ENCODE assay signal across 32 cellular contexts in genomic region chr14:84065811-84066210, GRCh38.
"Had no signal": no experiment of that assay in that cellular context is flagged by ENCODE, and none has a peak within 500 bp of the region (broad histone marks: within the 10 kb centered on the region; RNA-seq: fewer than 3 reads in every experiment).

No MANE protein-coding gene starts in this region.

- H3K36me3 ChIP-seq: gastrocnemius medialis, left lung, ovary, uterus, WERI-Rb-1 had no signal

- H3K9me3 ChIP-seq: gastrocnemius medialis, left lung, ovary, uterus had no signal

- H3K4me1 ChIP-seq: gastrocnemius medialis, left lung, uterus had no signal

- H3K4me2 ChIP-seq: smooth muscle cell had no signal

- ATAC-seq: activated CD4-positive, CD25-positive, alpha-beta regulatory T cell treated with anti-CD3 and anti-CD28 coated beads, Interleukin-2, amount 50 U/mL, for 24 hours; gastrocnemius medialis; left lung; sciatic nerve; stimulated activated memory B cell treated with anti-CD40 and anti-IgM and Interleukin-4, amounts not matched to agents 10 μg/mL and 1 μg/mL and 100 μg/mL, for 72 hours; stimulated activated naive CD8-positive, alpha-beta T cell treated with anti-CD3 and anti-CD28 coated beads, Interleukin-15, amount 100 ng/mL, for 72 hours had no signal

- H3K4me3 Mint-ChIP-seq: activated CD4-positive, alpha-beta memory T cell treated with anti-CD3 and anti-CD28 coated beads for 36 hours; activated CD4-positive, alpha-beta T cell treated with anti-CD3 and anti-CD28 coated beads, Interleukin-2, amount 10 ng/mL, durations not matched to agents 24 days and 14 days; activated naive CD4-positive, alpha-beta T cell treated with anti-CD3 and anti-CD28 coated beads, Interleukin-2, amount 10 ng/mL, durations not matched to agents 7 days and 5 days; activated naive CD8-positive, alpha-beta T cell treated with anti-CD3 and anti-CD28 coated beads, Interleukin-2, amount 10 ng/mL, durations not matched to agents 7 days and 5 days; activated T-cell treated with anti-CD3 and anti-CD28 coated beads, Interleukin-2, amount 50 U/mL, for 24 hours; nephron progenitor cell; stimulated activated memory B cell treated with anti-CD40 and anti-IgM and Interleukin-4, amounts not matched to agents 10 μg/mL and 1 μg/mL and 100 μg/mL, for 72 hours; stimulated activated naive CD8-positive, alpha-beta T cell treated with anti-CD3 and anti-CD28 coated beads, Interleukin-15, amount 100 ng/mL, for 72 hours; type B pancreatic cell had no signal

- H3K4me1 Mint-ChIP-seq: activated CD4-positive, alpha-beta T cell treated with anti-CD3 and anti-CD28 coated beads, Interleukin-2, amount 10 ng/mL, durations not matched to agents 24 days and 14 days; activated naive CD4-positive, alpha-beta T cell treated with anti-CD3 and anti-CD28 coated beads, Interleukin-2, amount 10 ng/mL, durations not matched to agents 7 days and 5 days; activated naive CD8-positive, alpha-beta T cell treated with anti-CD3 and anti-CD28 coated beads, Interleukin-2, amount 10 ng/mL, durations not matched to agents 7 days and 5 days; nephron progenitor cell; stimulated activated memory B cell treated with anti-CD40 and anti-IgM and Interleukin-4, amounts not matched to agents 10 μg/mL and 1 μg/mL and 100 μg/mL, for 72 hours; stimulated activated naive CD8-positive, alpha-beta T cell treated with anti-CD3 and anti-CD28 coated beads, Interleukin-15, amount 100 ng/mL, for 72 hours had no signal

- H3K27me3 Mint-ChIP-seq: activated CD4-positive, alpha-beta memory T cell treated with anti-CD3 and anti-CD28 coated beads for 36 hours; activated CD4-positive, alpha-beta T cell treated with anti-CD3 and anti-CD28 coated beads, Interleukin-2, amount 10 ng/mL, durations not matched to agents 24 days and 14 days; activated naive CD4-positive, alpha-beta T cell treated with anti-CD3 and anti-CD28 coated beads, Interleukin-2, amount 10 ng/mL, durations not matched to agents 7 days and 5 days; activated naive CD8-positive, alpha-beta T cell treated with anti-CD3 and anti-CD28 coated beads, Interleukin-2, amount 10 ng/mL, durations not matched to agents 7 days and 5 days; activated T-cell treated with anti-CD3 and anti-CD28 coated beads, Interleukin-2, amount 50 U/mL, for 24 hours; progenitor cell of endocrine pancreas; stimulated activated memory B cell treated with anti-CD40 and anti-IgM and Interleukin-4, amounts not matched to agents 10 μg/mL and 1 μg/mL and 100 μg/mL, for 72 hours; stimulated activated naive CD8-positive, alpha-beta T cell treated with anti-CD3 and anti-CD28 coated beads, Interleukin-15, amount 100 ng/mL, for 72 hours; type B pancreatic cell had no signal

- H3K27ac ChIP-seq: gastrocnemius medialis, left lung, ovary, uterus, WERI-Rb-1 had no signal

- H3K27ac Mint-ChIP-seq: activated CD4-positive, alpha-beta memory T cell treated with anti-CD3 and anti-CD28 coated beads for 36 hours; activated CD4-positive, alpha-beta T cell treated with anti-CD3 and anti-CD28 coated beads, Interleukin-2, amount 10 ng/mL, durations not matched to agents 24 days and 14 days; activated naive CD4-positive, alpha-beta T cell treated with anti-CD3 and anti-CD28 coated beads, Interleukin-2, amount 10 ng/mL, durations not matched to agents 7 days and 5 days; activated naive CD8-positive, alpha-beta T cell treated with anti-CD3 and anti-CD28 coated beads, Interleukin-2, amount 10 ng/mL, durations not matched to agents 7 days and 5 days; activated T-cell treated with anti-CD3 and anti-CD28 coated beads, Interleukin-2, amount 50 U/mL, for 24 hours; nephron progenitor cell; progenitor cell of endocrine pancreas; stimulated activated memory B cell treated with anti-CD40 and anti-IgM and Interleukin-4, amounts not matched to agents 10 μg/mL and 1 μg/mL and 100 μg/mL, for 72 hours; stimulated activated naive CD8-positive, alpha-beta T cell treated with anti-CD3 and anti-CD28 coated beads, Interleukin-15, amount 100 ng/mL, for 72 hours; type B pancreatic cell had no signal

- FAIRE-seq: colon, endometrium, islet of Langerhans had no signal

- H3K4me3 ChIP-seq: gastrocnemius medialis, left lung, lung, ovary, smooth muscle cell, uterus had no signal

- DNase-seq: activated CD4-positive, alpha-beta memory T cell treated with anti-CD3 and anti-CD28 coated beads for 36 hours; activated CD4-positive, alpha-beta T cell treated with anti-CD3 and anti-CD28 coated beads, Interleukin-2, amount 10 ng/mL, durations not matched to agents 24 days and 14 days; activated CD8-positive, alpha-beta memory T cell treated with anti-CD3 and anti-CD28 coated beads, Interleukin-2, amount 50 U/mL, for 48 hours; activated gamma-delta T cell; activated naive CD4-positive, alpha-beta T cell treated with anti-CD3 and anti-CD28 coated beads, Interleukin-2, amount 10 ng/mL, durations not matched to agents 7 days and 5 days; activated naive CD8-positive, alpha-beta T cell treated with anti-CD3 and anti-CD28 coated beads, Interleukin-2, amount 10 ng/mL, durations not matched to agents 7 days and 5 days; activated T-cell treated with anti-CD3 and anti-CD28 coated beads, Interleukin-2, amount 50 U/mL, for 24 hours; dermis blood vessel endothelial cell; effector CD8-positive, alpha-beta T cell; gastrocnemius medialis; glutamatergic neuron; left lung; mesendoderm; nephron progenitor cell; ovary; stimulated activated CD4-positive, alpha-beta T cell treated with anti-CD3 and anti-CD28 coated beads, Interleukin-1b, Interleukin-23, amount 100 ng/mL, for 48 hours; stimulated activated CD4-positive, alpha-beta T cell treated with anti-CD3 and anti-CD28 coated beads, Interleukin-4, amount 100 ng/mL, for 4 hours; stimulated activated CD8-positive, alpha-beta memory T cell treated with anti-CD3 and anti-CD28 coated beads, Interleukin-4, amount 100 ng/mL, for 48 hours; stimulated activated naive CD8-positive, alpha-beta T cell treated with anti-CD3 and anti-CD28 coated beads, Interleukin-15, amount 100 ng/mL, for 72 hours; substantia nigra; uterus; WERI-Rb-1 had no signal

- H3K36me3 Mint-ChIP-seq: activated CD4-positive, alpha-beta memory T cell treated with anti-CD3 and anti-CD28 coated beads for 36 hours; activated naive CD4-positive, alpha-beta T cell treated with anti-CD3 and anti-CD28 coated beads, Interleukin-2, amount 10 ng/mL, durations not matched to agents 7 days and 5 days; activated naive CD8-positive, alpha-beta T cell treated with anti-CD3 and anti-CD28 coated beads, Interleukin-2, amount 10 ng/mL, durations not matched to agents 7 days and 5 days; stimulated activated memory B cell treated with anti-CD40 and anti-IgM and Interleukin-4, amounts not matched to agents 10 μg/mL and 1 μg/mL and 100 μg/mL, for 72 hours; type B pancreatic cell had no signal

- H3K9me3 Mint-ChIP-seq: nephron progenitor cell, type B pancreatic cell had no signal

- H3K27me3 ChIP-seq: gastrocnemius medialis, left lung, ovary, uterus had no signal
